ENCODE assay signal across 14 cellular contexts in the genomic region with DNA sequence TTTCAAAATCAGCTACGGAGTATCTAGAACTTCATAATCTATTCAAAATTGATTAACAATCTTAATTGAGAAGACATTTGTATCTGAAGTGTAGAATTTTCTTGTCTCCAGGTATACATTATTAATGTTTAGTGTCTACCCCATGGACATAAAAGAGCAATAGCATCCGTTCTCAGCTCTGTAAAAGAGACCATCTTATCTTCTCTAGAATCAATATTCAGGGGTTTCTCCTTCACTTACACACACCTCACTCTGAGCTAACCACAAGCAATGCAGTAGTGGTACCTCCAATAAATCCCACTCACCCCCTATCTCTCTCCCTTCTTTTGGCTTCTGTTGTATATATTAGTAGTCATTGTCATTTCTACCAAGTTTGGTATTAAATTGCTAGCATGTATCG. TPM values are rescaled to one million over a fixed set of nuclear protein-coding genes. Genes with fewer than 3 reads are reported as not detected.
A peak's percentile ranks its signal among the peaks of the same experiment; 100 is the strongest.
DNase-seq lines count a peak whose midpoint lies in the region; ATAC-seq, FAIRE-seq and TF ChIP-seq lines count a peak whose summit lies in the region.
"Had no signal": no experiment of that assay in that cellular context is flagged by ENCODE, and none has a peak within 500 bp of the region (broad histone marks: within the 10 kb centered on the region; RNA-seq: fewer than 3 reads in every experiment).

No MANE protein-coding gene starts in this region.

- no peak overlapping the region for H2AK5ac ChIP-seq in H9 (ENCODE audit: insufficient read length, low read length)

- H3K36me3 ChIP-seq in left ventricle myocardium inferior (no peaks in the 10 kb centered on the region), muscle layer of duodenum (ENCODE audit: control insufficient read depth in 1 of 2, insufficient read depth in 2 of 2, low read length in 2 of 2) (no peaks in the 10 kb centered on the region)
- H3K36me3 ChIP-seq: colonic mucosa had no signal

- H3K4me3 Mint-ChIP-seq in activated CD8-positive, alpha-beta T cell treated with anti-CD3 and anti-CD28 coated beads, Interleukin-2, amount 10 ng/mL, durations not matched to agents 7 days and 5 days, result peak overlapping the region; percentile 45
- H3K4me3 Mint-ChIP-seq in H9, result no peak overlapping the region
- H3K4me3 Mint-ChIP-seq: WTC11 had no signal

- H4K5ac ChIP-seq in H9 (ENCODE audit: insufficient read length, low read depth, low read length), result no peak overlapping the region

- H2BK15ac ChIP-seq in H9 (ENCODE audit: low read depth, low read length), result no peak overlapping the region

- POLR2A ChIA-PET in activated CD8-positive, alpha-beta T cell treated with anti-CD3 and anti-CD28 coated beads, Interleukin-2, amount 10 ng/mL, durations not matched to agents 7 days and 5 days (lab: Charles Lee), result interaction anchor here (0.9 to 1.9 kb wide), 10 partner anchors 10 to 106 kb away, joined by 3 to 7 read pairs (median 4); no protein-coding TSS in a partner anchor

- TF ChIP-seq CTCF in left ventricle myocardium inferior (IDR thresholded peaks at IDR 0.05; ENCODE audit: borderline replicate concordance) (no peak), H9 (conservative IDR thresholded peaks at IDR 0.05) (no peak)

- TF ChIP-seq POLR2A in GM12891 (IDR thresholded peaks at IDR 0.05; ENCODE audit: low read depth, low read length), result no peak

- H3K27ac ChIP-seq in left ventricle myocardium inferior (replicated peaks), result peak overlapping the region; percentile 99
- H3K27ac ChIP-seq in muscle layer of duodenum (ENCODE audit: low read length), result peak overlapping the region; percentile 6
- no peak overlapping the region for H3K27ac ChIP-seq in H9 (ENCODE audit: insufficient read length, low read depth, low read length)
- H3K27ac ChIP-seq: SJSA1 had no signal

- H3T11ph ChIP-seq in H9 (ENCODE audit: low read length), result no peak overlapping the region

- H3K79me2 ChIP-seq in H9 (ENCODE audit: insufficient read depth, low read length), result peaks cover 4% of the 10 kb centered on the region; the same call in 1 of the 2 replicates

- peak overlapping the region; percentile 83 for H3K27ac Mint-ChIP-seq in activated CD8-positive, alpha-beta T cell treated with anti-CD3 and anti-CD28 coated beads, Interleukin-2, amount 10 ng/mL, durations not matched to agents 7 days and 5 days
- H3K27ac Mint-ChIP-seq in H9, result no peak overlapping the region

- DNase-seq in left ventricle myocardium inferior (no peak), left cardiac atrium (no peak), H9 (no peak), GM12891 (ENCODE audit: insufficient read length, low spot score) (no peak), H4 (ENCODE audit: low spot score) (no peak)
- DNase-seq in activated CD8-positive, alpha-beta T cell treated with anti-CD3 and anti-CD28 coated beads, Interleukin-2, amount 10 ng/mL, durations not matched to agents 7 days and 5 days, result no peak
- DNase-seq: colonic mucosa; MM.1S; stimulated activated CD4-positive, alpha-beta T cell treated with anti-CD3 and anti-CD28 coated beads, Interleukin-1b, Interleukin-23, amount 100 ng/mL, for 48 hours had no signal

- peaks cover 43% of the 10 kb centered on the region for H3K36me3 Mint-ChIP-seq in activated CD8-positive, alpha-beta T cell treated with anti-CD3 and anti-CD28 coated beads, Interleukin-2, amount 10 ng/mL, durations not matched to agents 7 days and 5 days (ENCODE audit: low read depth)
- no peaks in the 10 kb centered on the region for H3K36me3 Mint-ChIP-seq in H9 (ENCODE audit: insufficient read depth in 1 of 3, low read depth in 3 of 3)
- H3K36me3 Mint-ChIP-seq: WTC11 had no signal

- H2BK12ac ChIP-seq in H9 (ENCODE audit: insufficient read length, low read depth, low read length), result no peak overlapping the region

- H3K4me2 ChIP-seq in H9 (ENCODE audit: insufficient read depth, insufficient read length, low read length), result no peak overlapping the region

- no peak overlapping the region for H2AFZ ChIP-seq in H9 (ENCODE audit: low read length)

- peaks cover 75% of the 10 kb centered on the region for H3K4me1 Mint-ChIP-seq in activated CD8-positive, alpha-beta T cell treated with anti-CD3 and anti-CD28 coated beads, Interleukin-2, amount 10 ng/mL, durations not matched to agents 7 days and 5 days (ENCODE audit: low read depth)
- H3K4me1 Mint-ChIP-seq in H9, result peaks cover 20 to 27% of the 10 kb centered on the region in 2 experiments

- no peak overlapping the region for H4K91ac ChIP-seq in H9 (ENCODE audit: insufficient read length, low read depth, low read length)

- H3K4me3 ChIP-seq in left ventricle myocardium inferior (no peak overlapping the region), muscle layer of duodenum (ENCODE audit: low read depth in 1 of 2, low read length in 2 of 2) (no peak overlapping the region)
- H3K4me3 ChIP-seq: colonic mucosa, SJSA1 had no signal

- intact Hi-C loops in left ventricle myocardium inferior (cut with micrococcal nuclease), result no loop called here
- intact Hi-C loops in left cardiac atrium (cut with DNase I), result no loop called here

- H2BK20ac ChIP-seq in H9 (ENCODE audit: low read depth, low read length, poor library complexity, severe bottlenecking), result no peak overlapping the region

- FAIRE-seq in GM12891 (lab: Jason Lieb, UNC), result no peak
- FAIRE-seq: GM12892 had no signal

- H3K4me1 ChIP-seq in left ventricle myocardium inferior (peaks cover 96% of the 10 kb centered on the region), muscle layer of duodenum (ENCODE audit: control insufficient read depth in 1 of 2, insufficient read depth in 2 of 2, low read length in 2 of 2) (peaks cover 39 to 74% of the 10 kb centered on the region in 2 donors), H9 (ENCODE audit: insufficient read depth, low read length) (peaks cover 2% of the 10 kb centered on the region; the same call in 1 of the 2 replicates)

- H3K27me3 ChIP-seq in left ventricle myocardium inferior (ENCODE audit: low read depth) (no peaks in the 10 kb centered on the region), muscle layer of duodenum (ENCODE audit: low read depth, low read length) (no peaks in the 10 kb centered on the region), H9 (ENCODE audit: insufficient read depth, low read length) (no peaks in the 10 kb centered on the region)
- H3K27me3 ChIP-seq: colonic mucosa, SJSA1 had no signal

- no peak overlapping the region for H3K14ac ChIP-seq in H9 (ENCODE audit: insufficient read depth, low read length)

- H2BK120ac ChIP-seq in H9 (ENCODE audit: low read depth, low read length, poor library complexity, severe bottlenecking), result no peak overlapping the region

- no peak overlapping the region for H3K56ac ChIP-seq in H9 (ENCODE audit: insufficient read length, low read depth, low read length)

- H3K9me3 Mint-ChIP-seq in activated CD8-positive, alpha-beta T cell treated with anti-CD3 and anti-CD28 coated beads, Interleukin-2, amount 10 ng/mL, durations not matched to agents 7 days and 5 days (ENCODE audit: insufficient read depth), result no peaks in the 10 kb centered on the region
- no peaks in the 10 kb centered on the region for H3K9me3 Mint-ChIP-seq in H9
- H3K9me3 Mint-ChIP-seq: WTC11 had no signal

- no peak for ATAC-seq in left cardiac atrium
- peak; percentile 81 for ATAC-seq in activated CD8-positive, alpha-beta T cell treated with anti-CD3 and anti-CD28 coated beads, Interleukin-2, amount 10 ng/mL, durations not matched to agents 7 days and 5 days
- no peak for ATAC-seq in HG02759 (IDR thresholded peaks at IDR 0.05; ENCODE audit: unreplicated experiment)
- ATAC-seq: WTC11 had no signal

- H3K4ac ChIP-seq in H9 (ENCODE audit: low read depth, low read length), result no peak overlapping the region

- no peaks in the 10 kb centered on the region for H3K79me1 ChIP-seq in H9 (ENCODE audit: insufficient read depth, low read depth, low read length, poor library complexity, severe bottlenecking)

- no peaks in the 10 kb centered on the region for H3K27me3 Mint-ChIP-seq in activated CD8-positive, alpha-beta T cell treated with anti-CD3 and anti-CD28 coated beads, Interleukin-2, amount 10 ng/mL, durations not matched to agents 7 days and 5 days (ENCODE audit: low read depth)
- no peaks in the 10 kb centered on the region for H3K27me3 Mint-ChIP-seq in H9 (ENCODE audit: low read depth)

- no peak overlapping the region for H2BK5ac ChIP-seq in H9 (ENCODE audit: insufficient read length, low read length)

- no peaks in the 10 kb centered on the region for H3K9me3 ChIP-seq in left ventricle myocardium inferior (replicated peaks)
- no peaks in the 10 kb centered on the region for H3K9me3 ChIP-seq in muscle layer of duodenum (ENCODE audit: control insufficient read depth in 1 of 2, low read length in 2 of 2)
- H3K9me3 ChIP-seq in H9 (ENCODE audit: control insufficient read depth, low read depth, low read length), result no peaks in the 10 kb centered on the region
- H3K9me3 ChIP-seq: colonic mucosa, SJSA1 had no signal

- H3K23me2 ChIP-seq in H9 (ENCODE audit: insufficient read length, low read depth, low read length, poor library complexity, severe bottlenecking), result no peaks in the 10 kb centered on the region

- WGBS in H9 (ENCODE audit: extremely low coverage, insufficient read length, low lambda C conversion rate), result no CpG with 5 or more reads among the region's 3 CpGs

- no peak overlapping the region for H3K9ac ChIP-seq in H9 (ENCODE audit: extremely low read depth, insufficient read length, low read length)

- H4K20me1 ChIP-seq in H9 (ENCODE audit: control insufficient read depth, insufficient read depth, insufficient read length), result no peaks in the 10 kb centered on the region

- CTCF ChIA-PET in activated CD8-positive, alpha-beta T cell treated with anti-CD3 and anti-CD28 coated beads, Interleukin-2, amount 10 ng/mL, durations not matched to agents 7 days and 5 days (lab: Charles Lee), result interaction anchor here (0.7 to 3.9 kb wide), 11 partner anchors 9 to 159 kb away, joined by 3 to 24 read pairs (median 4); no protein-coding TSS in a partner anchor

- H3K23ac ChIP-seq in H9 (ENCODE audit: insufficient read length, low read depth, low read length), result no peak overlapping the region

- no peak overlapping the region for H4K8ac ChIP-seq in H9 (replicated peaks; ENCODE audit: insufficient read length, low read depth, low read length)

- H3K18ac ChIP-seq in H9 (ENCODE audit: insufficient read length, low read depth, low read length), result no peak overlapping the region

TF ChIP-seq in GM12891, 5 proteins besides CTCF, POLR2A, EP300 and RAD21:
- no peak for TF ChIP-seq POU2F2 (IDR thresholded peaks at IDR 0.05; ENCODE audit: low read depth, low read length)
- TF ChIP-seq SPI1 (IDR thresholded peaks at IDR 0.05; ENCODE audit: low read depth, low read length), result no peak
- TF ChIP-seq POLR2AphosphoS5 (IDR thresholded peaks at IDR 0.05; ENCODE audit: low read depth, low read length), result no peak
- TF ChIP-seq PAX5 (IDR thresholded peaks at IDR 0.05; ENCODE audit: insufficient read depth, low read length, severe bottlenecking), result no peak
- no peak for TF ChIP-seq TAF1 (IDR thresholded peaks at IDR 0.05; ENCODE audit: low read depth, low read length)

RNA-seq across cellular contexts. Expression of a gene that starts 16.2 kb away (rescaled TPM):
- 172 TPM for total RNA-seq in left ventricle myocardium inferior
- 100 to 1,000 TPM; 141 to 154 TPM for total RNA-seq in left cardiac atrium
- 100 to 1,000 TPM; 469 to 504 TPM for total RNA-seq in activated CD8-positive, alpha-beta T cell treated with anti-CD3 and anti-CD28 coated beads, Interleukin-2, amount 10 ng/mL, durations not matched to agents 7 days and 5 days
- 14.9 and 15.2 TPM in 2 replicates for total RNA-seq in H9 (2021)
- polyA plus RNA-seq in GM12891 (2012; ENCODE audit: low read depth, missing spikeins), result 103 TPM
- total RNA-seq in H4 (2014; rRNA removed; shearing (Covaris generic)), result 87.0 and 153 TPM in 2 replicates
